In genomic region chr1:183655562-183656075, GRCh38 we compare ENCODE assay signal across 1 cellular context.
A peak's percentile ranks its signal among the peaks of the same experiment; 100 is the strongest.
TF ChIP-seq lines count a peak whose summit lies in the region.

No MANE protein-coding gene starts in this region.

TF ChIP-seq in HepG2, 621 proteins besides CTCF, POLR2A, EP300 and RAD21 (continues in another document):
- TF ChIP-seq NR2F1 (CRISPR knock-in tag; IDR thresholded peaks at IDR 0.05) = no peak
- no peak for TF ChIP-seq PTBP1 (IDR thresholded peaks at IDR 0.05; ENCODE audit: low read depth, low read length, poor library complexity, severe bottlenecking)
- TF ChIP-seq ZBTB38 (CRISPR knock-in tag; IDR thresholded peaks at IDR 0.05) = no peak
- 0 out of 2 replicates have a peak, but pooled peaks have one; percentile 22 for TF ChIP-seq ELF3 (CRISPR knock-in tag; IDR thresholded peaks at IDR 0.05)
- TF ChIP-seq, protein P1, sequence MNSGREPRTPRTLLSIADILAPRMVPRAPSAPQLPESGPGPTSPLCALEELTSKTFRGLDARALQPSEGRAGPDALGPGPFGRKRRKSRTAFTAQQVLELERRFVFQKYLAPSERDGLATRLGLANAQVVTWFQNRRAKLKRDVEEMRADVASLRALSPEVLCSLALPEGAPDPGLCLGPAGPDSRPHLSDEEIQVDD (CRISPR knock-in tag; IDR thresholded peaks at IDR 0.05; ENCODE audit: borderline replicate concordance) = no peak
- no peak for TF ChIP-seq MATR3 (CRISPR knock-in tag; IDR thresholded peaks at IDR 0.05)
- no peak for TF ChIP-seq TGIF2 (CRISPR knock-in tag; IDR thresholded peaks at IDR 0.05)
- no peak for TF ChIP-seq ZNF513 (CRISPR knock-in tag; conservative IDR thresholded peaks at IDR 0.05)
- TF ChIP-seq ZNF121 (CRISPR knock-in tag; IDR thresholded peaks at IDR 0.05) = no peak
- 0 out of 3 replicates have a peak, but pooled peaks have one; percentile 39 for TF ChIP-seq MXI1 (IDR thresholded peaks at IDR 0.05; ENCODE audit: borderline replicate concordance, low read depth, low read length)
- peak; percentile 58; the same call in 1 of the 2 replicates for TF ChIP-seq MIXL1 (CRISPR knock-in tag; IDR thresholded peaks at IDR 0.05)
- TF ChIP-seq SMAD3 (CRISPR knock-in tag; IDR thresholded peaks at IDR 0.05) = no peak
- no peak for TF ChIP-seq NFKB2 (CRISPR knock-in tag; IDR thresholded peaks at IDR 0.05; ENCODE audit: borderline replicate concordance)
- TF ChIP-seq ZNF343 (CRISPR knock-in tag; IDR thresholded peaks at IDR 0.05) = no peak
- TF ChIP-seq ZNF891 (CRISPR knock-in tag; IDR thresholded peaks at IDR 0.05) = no peak
- no peak for TF ChIP-seq ZNF207 (IDR thresholded peaks at IDR 0.05; ENCODE audit: borderline replicate concordance)
- no peak for TF ChIP-seq THRA (CRISPR knock-in tag; IDR thresholded peaks at IDR 0.05; ENCODE audit: borderline replicate concordance)
- no peak for TF ChIP-seq ARNT (IDR thresholded peaks at IDR 0.05)
- peak; percentile 96 for TF ChIP-seq SMC3 (IDR thresholded peaks at IDR 0.05; ENCODE audit: low read length)
- no peak for TF ChIP-seq TOE1 (CRISPR knock-in tag; IDR thresholded peaks at IDR 0.05)
- TF ChIP-seq GFI1 (CRISPR knock-in tag; IDR thresholded peaks at IDR 0.05; ENCODE audit: borderline replicate concordance) = no peak
- TF ChIP-seq ZNF83 (CRISPR knock-in tag; IDR thresholded peaks at IDR 0.05; ENCODE audit: borderline replicate concordance) = no peak
- no peak for TF ChIP-seq ZNF761 (CRISPR knock-in tag; conservative IDR thresholded peaks at IDR 0.05)
- no peak for TF ChIP-seq ZNF484 (CRISPR knock-in tag; IDR thresholded peaks at IDR 0.05; ENCODE audit: borderline replicate concordance, low read depth)
- no peak for TF ChIP-seq RBM39 (IDR thresholded peaks at IDR 0.05; ENCODE audit: low read depth, low read length, poor library complexity, severe bottlenecking)
- TF ChIP-seq MED1 (CRISPR knock-in tag; IDR thresholded peaks at IDR 0.05) = no peak
- no peak for TF ChIP-seq ZNF549 (CRISPR knock-in tag; IDR thresholded peaks at IDR 0.05)
- TF ChIP-seq SRF (IDR thresholded peaks at IDR 0.05; ENCODE audit: low read depth, low read length) = no peak
- no peak for TF ChIP-seq ZNF792 (CRISPR knock-in tag; IDR thresholded peaks at IDR 0.05)
- TF ChIP-seq, protein P2, sequence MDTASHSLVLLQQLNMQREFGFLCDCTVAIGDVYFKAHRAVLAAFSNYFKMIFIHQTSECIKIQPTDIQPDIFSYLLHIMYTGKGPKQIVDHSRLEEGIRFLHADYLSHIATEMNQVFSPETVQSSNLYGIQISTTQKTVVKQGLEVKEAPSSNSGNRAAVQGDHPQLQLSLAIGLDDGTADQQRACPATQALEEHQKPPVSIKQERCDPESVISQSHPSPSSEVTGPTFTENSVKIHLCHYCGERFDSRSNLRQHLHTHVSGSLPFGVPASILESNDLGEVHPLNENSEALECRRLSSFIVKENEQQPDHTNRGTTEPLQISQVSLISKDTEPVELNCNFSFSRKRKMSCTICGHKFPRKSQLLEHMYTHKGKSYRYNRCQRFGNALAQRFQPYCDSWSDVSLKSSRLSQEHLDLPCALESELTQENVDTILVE (CRISPR knock-in tag; IDR thresholded peaks at IDR 0.05) = no peak; the same call in 1 of the 2 replicates
- no peak for TF ChIP-seq SP5 (CRISPR knock-in tag; IDR thresholded peaks at IDR 0.05; ENCODE audit: borderline replicate concordance, low read depth)
- no peak for TF ChIP-seq KLF16 (CRISPR knock-in tag; IDR thresholded peaks at IDR 0.05)
- TF ChIP-seq, protein P3, sequence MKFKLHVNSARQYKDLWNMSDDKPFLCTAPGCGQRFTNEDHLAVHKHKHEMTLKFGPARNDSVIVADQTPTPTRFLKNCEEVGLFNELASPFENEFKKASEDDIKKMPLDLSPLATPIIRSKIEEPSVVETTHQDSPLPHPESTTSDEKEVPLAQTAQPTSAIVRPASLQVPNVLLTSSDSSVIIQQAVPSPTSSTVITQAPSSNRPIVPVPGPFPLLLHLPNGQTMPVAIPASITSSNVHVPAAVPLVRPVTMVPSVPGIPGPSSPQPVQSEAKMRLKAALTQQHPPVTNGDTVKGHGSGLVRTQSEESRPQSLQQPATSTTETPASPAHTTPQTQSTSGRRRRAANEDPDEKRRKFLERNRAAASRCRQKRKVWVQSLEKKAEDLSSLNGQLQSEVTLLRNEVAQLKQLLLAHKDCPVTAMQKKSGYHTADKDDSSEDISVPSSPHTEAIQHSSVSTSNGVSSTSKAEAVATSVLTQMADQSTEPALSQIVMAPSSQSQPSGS (CRISPR knock-in tag; IDR thresholded peaks at IDR 0.05) = no peak
- no peak for TF ChIP-seq THAP11 (CRISPR knock-in tag; IDR thresholded peaks at IDR 0.05)
- TF ChIP-seq, protein P4, sequence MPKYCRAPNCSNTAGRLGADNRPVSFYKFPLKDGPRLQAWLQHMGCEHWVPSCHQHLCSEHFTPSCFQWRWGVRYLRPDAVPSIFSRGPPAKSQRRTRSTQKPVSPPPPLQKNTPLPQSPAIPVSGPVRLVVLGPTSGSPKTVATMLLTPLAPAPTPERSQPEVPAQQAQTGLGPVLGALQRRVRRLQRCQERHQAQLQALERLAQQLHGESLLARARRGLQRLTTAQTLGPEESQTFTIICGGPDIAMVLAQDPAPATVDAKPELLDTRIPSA (CRISPR knock-in tag; IDR thresholded peaks at IDR 0.05; ENCODE audit: borderline replicate concordance) = no peak
- no peak for TF ChIP-seq ZNF432 (CRISPR knock-in tag; IDR thresholded peaks at IDR 0.05; ENCODE audit: borderline replicate concordance)
- TF ChIP-seq GATAD2A (CRISPR knock-in tag; IDR thresholded peaks at IDR 0.05) = 0 out of 2 replicates have a peak, but pooled peaks have one; percentile 29
- no peak for TF ChIP-seq HNF4A (CRISPR knock-in tag; IDR thresholded peaks at IDR 0.05)
- TF ChIP-seq YEATS2 (CRISPR knock-in tag; IDR thresholded peaks at IDR 0.05; ENCODE audit: borderline replicate concordance) = no peak
- no peak for TF ChIP-seq PHF8 (CRISPR knock-in tag; IDR thresholded peaks at IDR 0.05)
- TF ChIP-seq MTF2 (CRISPR knock-in tag; IDR thresholded peaks at IDR 0.05; ENCODE audit: borderline replicate concordance) = no peak
- TF ChIP-seq ZBTB49 (CRISPR knock-in tag; IDR thresholded peaks at IDR 0.05; ENCODE audit: borderline replicate concordance) = no peak
- no peak for TF ChIP-seq ZNF598 (CRISPR knock-in tag; IDR thresholded peaks at IDR 0.05; ENCODE audit: borderline replicate concordance)
- TF ChIP-seq BCL6 (CRISPR knock-in tag; IDR thresholded peaks at IDR 0.05) = no peak
- no peak for TF ChIP-seq GATAD1 (CRISPR knock-in tag; IDR thresholded peaks at IDR 0.05)
- no peak for TF ChIP-seq CEBPB (IDR thresholded peaks at IDR 0.05; ENCODE audit: borderline replicate concordance, low read depth, low read length)
- no peak for TF ChIP-seq JUND (CRISPR knock-in tag; IDR thresholded peaks at IDR 0.05)
- TF ChIP-seq ZBED4 (CRISPR knock-in tag; IDR thresholded peaks at IDR 0.05; ENCODE audit: borderline replicate concordance) = no peak
- no peak for TF ChIP-seq ZBTB7B (CRISPR knock-in tag; IDR thresholded peaks at IDR 0.05)
- peak; percentile 28; the same call in 1 of the 2 replicates for TF ChIP-seq ARID5B (CRISPR knock-in tag; IDR thresholded peaks at IDR 0.05)
- peak; percentile 88 for TF ChIP-seq STAG1 (CRISPR knock-in tag; IDR thresholded peaks at IDR 0.05)
- no peak for TF ChIP-seq HMG20B (CRISPR knock-in tag; conservative IDR thresholded peaks at IDR 0.05)
- no peak for TF ChIP-seq SRSF4 (IDR thresholded peaks at IDR 0.05; ENCODE audit: low read depth, low read length, poor library complexity, severe bottlenecking)
- no peak for TF ChIP-seq ZNF777 (CRISPR knock-in tag; IDR thresholded peaks at IDR 0.05)
- TF ChIP-seq BRD4 (CRISPR knock-in tag; IDR thresholded peaks at IDR 0.05) = no peak
- no peak for TF ChIP-seq ZNF251 (CRISPR knock-in tag; IDR thresholded peaks at IDR 0.05)
- no peak for TF ChIP-seq NR2C2 (CRISPR knock-in tag; IDR thresholded peaks at IDR 0.05; ENCODE audit: borderline replicate concordance)
- TF ChIP-seq ZNF224 (CRISPR knock-in tag; IDR thresholded peaks at IDR 0.05) = no peak
- no peak for TF ChIP-seq ZNF605 (CRISPR knock-in tag; IDR thresholded peaks at IDR 0.05)
- no peak for TF ChIP-seq ZNF501 (CRISPR knock-in tag; IDR thresholded peaks at IDR 0.05)
- TF ChIP-seq ZKSCAN8 (CRISPR knock-in tag; IDR thresholded peaks at IDR 0.05; ENCODE audit: borderline replicate concordance) = no peak
